In genomic region chr11:18721576-18722292, GRCh38 we compare ENCODE assay signal across 8 cellular contexts. TPM values are rescaled to one million over a fixed set of nuclear protein-coding genes. Genes with fewer than 3 reads are reported as not detected.
DNase-seq lines count a peak whose midpoint lies in the region; ATAC-seq, FAIRE-seq and TF ChIP-seq lines count a peak whose summit lies in the region.

No MANE protein-coding gene starts in this region.

- WGBS in esophagus squamous epithelium, 2 donors: 1 to 7% methylated on average over 2 to 15 of the region's 35 CpGs

- H3K4me3 ChIP-seq in AG10803 (ENCODE audit: low read length) (peak overlapping the region; percentile 62), esophagus squamous epithelium (peak overlapping the region; percentile 33 to 70 (median 58))

- peak; percentile 80 for TF ChIP-seq CTCF in AG10803 (conservative IDR thresholded peaks at IDR 0.05; ENCODE audit: low read length)
- TF ChIP-seq CTCF in esophagus squamous epithelium (IDR thresholded peaks at IDR 0.05): peak; percentile 61 to 77 (median 70)
- peak; percentile 64 to 71 (median 64) for TF ChIP-seq CTCF in nephron (IDR thresholded peaks at IDR 0.05; ENCODE audit: unreplicated experiment in 3 of 3)

- peak; percentile 62 for ATAC-seq in HG02981 (IDR thresholded peaks at IDR 0.05; ENCODE audit: unreplicated experiment)

- FAIRE-seq in GM18507 (lab: Jason Lieb, UNC) (peak; percentile 78), frontal cortex (lab: Jason Lieb, UNC) (no peak)

- DNase-seq in AG10803 (ENCODE audit: low read depth) (peak; percentile 25), GM18507 (ENCODE audit: extremely low spot score, insufficient read length, low read depth) (peak; percentile 36), NCI-H748 (lab: John Stamatoyannopoulos, UW; ENCODE audit: unreplicated experiment) (peak; percentile 79), activated T-cell treated with anti-CD3 and anti-CD28 coated beads for 48 hours (ENCODE audit: low read depth) (peak; percentile 35), esophagus squamous epithelium (lab: John Stamatoyannopoulos, UW) (no peak), frontal cortex (ENCODE audit: low spot score in 2 of 2) (no peak)

- TF ChIP-seq POLR2A in esophagus squamous epithelium (IDR thresholded peaks at IDR 0.05): no peak

- intact Hi-C loops in esophagus squamous epithelium (cut with DNase I): loop anchor here (10.0 kb wide), 1 partner anchor 177 kb away; no protein-coding TSS in a partner anchor

- peaks cover 21% of the 10 kb centered on the region for H3K27me3 Mint-ChIP-seq in nephron (ENCODE audit: low read depth)

- no peaks in the 10 kb centered on the region for H3K9me3 Mint-ChIP-seq in nephron

- H3K4me1 Mint-ChIP-seq in nephron: peaks cover 26% of the 10 kb centered on the region

- no peaks in the 10 kb centered on the region for H3K36me3 ChIP-seq in esophagus squamous epithelium

- H3K27me3 ChIP-seq in esophagus squamous epithelium: no peaks in the 10 kb centered on the region

- H3K4me1 ChIP-seq in esophagus squamous epithelium: peaks cover 4 to 23% (median 17%) of the 10 kb centered on the region in 3 donors

- peak overlapping the region; percentile 39 to 76 (median 68) for H3K27ac ChIP-seq in esophagus squamous epithelium

- H3K27ac Mint-ChIP-seq in nephron: peak overlapping the region; percentile 20 to 58 (median 56)

- peak overlapping the region; percentile 86 to 96 (median 92) for H3K4me3 Mint-ChIP-seq in nephron

- no peaks in the 10 kb centered on the region for H3K36me3 Mint-ChIP-seq in nephron (ENCODE audit: low read depth)

- no peaks in the 10 kb centered on the region for H3K9me3 ChIP-seq in esophagus squamous epithelium

RNA-seq across cellular contexts. Expression of gene IGSF22, which starts 4.3 kb away (rescaled TPM):
- total RNA-seq in esophagus squamous epithelium (under 1 TPM in 1 of 4 donors, not detected in 3; under 0.01 TPM), frontal cortex (not detected)

RNA-seq across cellular contexts. Expression of gene TMEM86A, which starts 23.2 kb away (rescaled TPM):
- 1 to 10 TPM in 3 of 4 donors, under 1 TPM in 1; 0.97 to 4.8 (median 1.5) TPM for total RNA-seq in esophagus squamous epithelium
- total RNA-seq in frontal cortex: 4.9 TPM

Comparison
In these comparisons a context has a peak if more than half of its experiments do, and no peak if none do; other contexts are left out.
1. DNase-seq: peak in AG10803 (single experiment), GM18507 (single experiment), NCI-H748 (single experiment) and activated T-cell treated with anti-CD3 and anti-CD28 coated beads for 48 hours (single experiment); none in esophagus squamous epithelium (single experiment) and frontal cortex (0 of 2).
2. Peak in every context shown above with its lines, with median percentiles within 50 percentile points of each other: CTCF ChIP-seq.